Comparison of ENCODE assay signal across 8 cellular contexts in genomic region chr12:57868870-57869609, GRCh38. TPM values are rescaled to one million over a fixed set of nuclear protein-coding genes. Genes with fewer than 3 reads are reported as not detected.
DNase-seq lines count a peak whose midpoint lies in the region; ATAC-seq, FAIRE-seq and TF ChIP-seq lines count a peak whose summit lies in the region.

No MANE protein-coding gene starts in this region.

- ATAC-seq in IMR-90 (ENCODE audit: low read depth), result peak; percentile 4
- ATAC-seq in effector memory CD8-positive, alpha-beta T cell (replicated peaks), result no peak
- ATAC-seq in CD4-positive, alpha-beta T cell (ENCODE audit: poor library complexity), result no peak
- no peak for ATAC-seq in esophagus mucosa

- H3K4me2 ChIP-seq in IMR-90 (ENCODE audit: low read depth, low read length), result no peak overlapping the region; the same call in 1 of the 2 replicates
- no peak overlapping the region for H3K4me2 ChIP-seq in astrocyte (ENCODE audit: low read length)

- peak overlapping the region; percentile 49 for H3K14ac ChIP-seq in IMR-90 (replicated peaks; ENCODE audit: low read depth, low read length)

- 32% methylated on average over 9 of the region's 21 CpGs; no CpG with 5 or more reads in 1 of the 2 experiments for WGBS in IMR-90 (ENCODE audit: extremely low coverage in 2 of 2, insufficient read length in 1 of 2), 2 experiments
- WGBS in lower leg skin, 2 donors, result 38% methylated on average over 21 of the region's 21 CpGs
- 46% methylated on average over 18 of the region's 21 CpGs for WGBS in suprapubic skin

- H4K91ac ChIP-seq in IMR-90 (ENCODE audit: insufficient read depth, low read depth, low read length), result peak overlapping the region; percentile 43; the same call in 1 of the 2 replicates

- H3K27me3 Mint-ChIP-seq in astrocyte (ENCODE audit: low read depth, unreplicated experiment), result peaks cover 8% of the 10 kb centered on the region
- peaks cover 17 to 44% of the 10 kb centered on the region in 2 donors for H3K27me3 Mint-ChIP-seq in effector memory CD8-positive, alpha-beta T cell
- H3K27me3 Mint-ChIP-seq in CD4-positive, alpha-beta T cell, result peaks cover 29% of the 10 kb centered on the region
- H3K27me3 Mint-ChIP-seq in activated T-helper 2 cell treated with anti-CD3 and anti-CD28 coated beads, Interferon-gamma antibody, Interleukin-2, Interleukin-4, amounts not matched to agents 10 μg/mL and 5 μg/mL and 100 μg/mL, durations not matched to agents 14 hours and 24 hours and 36 hours (ENCODE audit: low read depth), result peaks cover 6% of the 10 kb centered on the region

- H3K18ac ChIP-seq in IMR-90 (ENCODE audit: low read depth, low read length), result peak overlapping the region; percentile 30; the same call in 1 of the 2 replicates

- H3K9me1 ChIP-seq in IMR-90 (ENCODE audit: insufficient read depth, low read length), result peaks cover 14% of the 10 kb centered on the region

- H3K4ac ChIP-seq in IMR-90 (ENCODE audit: low read depth, low read length), result peak overlapping the region; percentile 40

- H3K27ac ChIP-seq in IMR-90 (ENCODE audit: insufficient read depth, low read length) (peak overlapping the region; percentile 56), astrocyte (ENCODE audit: low read depth, low read length) (no peak overlapping the region), suprapubic skin (peak overlapping the region; percentile 49)
- no peak overlapping the region for H3K27ac ChIP-seq in CD4-positive, alpha-beta T cell (ENCODE audit: low read depth, low read length)

- intact Hi-C loops in IMR-90 (cut with micrococcal nuclease) (no loop called here), lower leg skin (cut with DNase I; ENCODE audit: low total_unique reads) (no loop called here)
- intact Hi-C loops in CD4-positive, alpha-beta T cell (cut with DNase I, micrococcal nuclease), result no loop called here
- intact Hi-C loops in activated T-helper 2 cell treated with anti-CD3 and anti-CD28 coated beads, Interferon-gamma antibody, Interleukin-2, Interleukin-4, amounts not matched to agents 10 μg/mL and 5 μg/mL and 100 μg/mL, durations not matched to agents 14 hours and 24 hours and 36 hours (cut with micrococcal nuclease), result loop anchor here (5.0 kb wide), 1 partner anchor 37 kb away; no protein-coding TSS in a partner anchor

- H3K79me1 ChIP-seq in IMR-90 (ENCODE audit: low read depth in 1 of 2, low read length in 2 of 2), result peaks cover 3 to 5% of the 10 kb centered on the region in 2 experiments; a peak in 3 of 4 replicates

- TF ChIP-seq RAD21 in IMR-90 (IDR thresholded peaks at IDR 0.05; ENCODE audit: low read length), result no peak

- CTCF ChIA-PET in IMR-90 (lab: Yijun Ruan, JAX), result no interaction called here
- CTCF ChIA-PET in CD4-positive, alpha-beta T cell (lab: Charles Lee), result no interaction called here

- H3K79me2 ChIP-seq in astrocyte (ENCODE audit: insufficient read depth, low read length), result no peaks in the 10 kb centered on the region

- H3K9ac ChIP-seq in IMR-90 (ENCODE audit: low read depth, low read length), result peak overlapping the region; percentile 1; the same call in 1 of the 2 replicates
- no peak overlapping the region for H3K9ac ChIP-seq in astrocyte (ENCODE audit: low read length)

- TF ChIP-seq EP300 in suprapubic skin (IDR thresholded peaks at IDR 0.05), result no peak

- peak overlapping the region; percentile 74 for H2AK9ac ChIP-seq in IMR-90 (replicated peaks; ENCODE audit: low read depth, low read length, poor library complexity)

- H3K36me3 Mint-ChIP-seq in astrocyte (ENCODE audit: low read depth, unreplicated experiment), result no peaks in the 10 kb centered on the region
- no peaks in the 10 kb centered on the region for H3K36me3 Mint-ChIP-seq in effector memory CD8-positive, alpha-beta T cell (ENCODE audit: insufficient read depth)
- no peaks in the 10 kb centered on the region for H3K36me3 Mint-ChIP-seq in CD4-positive, alpha-beta T cell (ENCODE audit: low read depth)
- H3K36me3 Mint-ChIP-seq in activated T-helper 2 cell treated with anti-CD3 and anti-CD28 coated beads, Interferon-gamma antibody, Interleukin-2, Interleukin-4, amounts not matched to agents 10 μg/mL and 5 μg/mL and 100 μg/mL, durations not matched to agents 14 hours and 24 hours and 36 hours (ENCODE audit: low read depth), result no peaks in the 10 kb centered on the region

- peak overlapping the region; percentile 70 for H2AK5ac ChIP-seq in IMR-90 (ENCODE audit: low read depth, low read length)

- 0 out of 2 replicates have a peak overlapping the region, but pooled peaks have one; percentile 24 for H3K56ac ChIP-seq in IMR-90 (ENCODE audit: extremely low read depth, insufficient read depth, low read length)

- H2AFZ ChIP-seq in IMR-90 (replicated peaks; ENCODE audit: low read length, poor library complexity) (peak overlapping the region; percentile 85), astrocyte (ENCODE audit: low read depth, low read length) (peak overlapping the region; percentile 64)

- H3K9me3 ChIP-seq in IMR-90 (ENCODE audit: control insufficient read depth, insufficient read depth, low read length) (no peaks in the 10 kb centered on the region), astrocyte (ENCODE audit: insufficient read depth, low read depth, low read length) (no peaks in the 10 kb centered on the region), suprapubic skin (no peaks in the 10 kb centered on the region)
- no peaks in the 10 kb centered on the region for H3K9me3 ChIP-seq in CD4-positive, alpha-beta T cell (ENCODE audit: control insufficient read depth, low read length)

- dilution Hi-C loops in IMR-90 (cut with HindIII; ENCODE audit: low sequenced_read_pairs, unreplicated experiment), result no loop called here

- peak overlapping the region; percentile 55 for H2BK120ac ChIP-seq in IMR-90 (ENCODE audit: low read depth, low read length)

- no peak overlapping the region for H2BK5ac ChIP-seq in IMR-90 (ENCODE audit: low read depth, low read length, poor library complexity, severe bottlenecking)

- H4K20me1 ChIP-seq in IMR-90 (ENCODE audit: insufficient read depth, low read length) (no peaks in the 10 kb centered on the region), astrocyte (ENCODE audit: insufficient read depth, low read length) (no peaks in the 10 kb centered on the region)

- in situ Hi-C loops in IMR-90 (cut with MboI; ENCODE audit: low sequenced_read_pairs), result no loop called here

- H2BK15ac ChIP-seq in IMR-90 (ENCODE audit: low read depth, low read length), result peak overlapping the region; percentile 65; the same call in 2 of the 3 replicates

- peak overlapping the region; percentile 38 for H3K27ac Mint-ChIP-seq in astrocyte (ENCODE audit: unreplicated experiment)
- H3K27ac Mint-ChIP-seq in effector memory CD8-positive, alpha-beta T cell, result peak overlapping the region in 1 of 2 donors; percentile 77
- no peak overlapping the region for H3K27ac Mint-ChIP-seq in CD4-positive, alpha-beta T cell
- no peak overlapping the region for H3K27ac Mint-ChIP-seq in activated T-helper 2 cell treated with anti-CD3 and anti-CD28 coated beads, Interferon-gamma antibody, Interleukin-2, Interleukin-4, amounts not matched to agents 10 μg/mL and 5 μg/mL and 100 μg/mL, durations not matched to agents 14 hours and 24 hours and 36 hours

- TF ChIP-seq CTCF in IMR-90 (conservative IDR thresholded peaks at IDR 0.05; ENCODE audit: low read depth, low read length) (no peak), astrocyte (IDR thresholded peaks at IDR 0.05; ENCODE audit: insufficient read depth, low read depth, low read length) (no peak), lower leg skin (IDR thresholded peaks at IDR 0.05) (no peak), suprapubic skin (IDR thresholded peaks at IDR 0.05) (no peak)
- no peak for TF ChIP-seq CTCF in CD4-positive, alpha-beta T cell (IDR thresholded peaks at IDR 0.05)

- H3K4me3 ChIP-seq in IMR-90 (ENCODE audit: insufficient read depth, low read depth, low read length) (no peak overlapping the region), astrocyte (ENCODE audit: insufficient read depth, low read depth, low read length) (no peak overlapping the region), lower leg skin (ENCODE audit: low read depth, poor library complexity, severe bottlenecking) (no peak overlapping the region), suprapubic skin (no peak overlapping the region)

- POLR2A ChIA-PET in IMR-90 (lab: Charles Lee; ENCODE audit: unreplicated experiment), result no interaction called here
- POLR2A ChIA-PET in CD4-positive, alpha-beta T cell (lab: Charles Lee), result no interaction called here

- H4K5ac ChIP-seq in IMR-90 (ENCODE audit: low read depth, low read length), result peak overlapping the region; percentile 65

- H2BK20ac ChIP-seq in IMR-90 (ENCODE audit: low read depth, low read length), result peak overlapping the region; percentile 24

- H3K23ac ChIP-seq in IMR-90 (ENCODE audit: low read depth, low read length), result peak overlapping the region; percentile 40; the same call in 1 of the 2 replicates

- H3K36me3 ChIP-seq in IMR-90 (ENCODE audit: control insufficient read depth, insufficient read depth, low read length) (no peaks in the 10 kb centered on the region), astrocyte (ENCODE audit: insufficient read depth, low read length) (no peaks in the 10 kb centered on the region), suprapubic skin (no peaks in the 10 kb centered on the region)

- no peaks in the 10 kb centered on the region for H3K27me3 ChIP-seq in IMR-90 (ENCODE audit: control insufficient read depth, insufficient read depth, low read length)
- H3K27me3 ChIP-seq in astrocyte (ENCODE audit: insufficient read depth, low read length), result no peaks in the 10 kb centered on the region
- no peaks in the 10 kb centered on the region for H3K27me3 ChIP-seq in suprapubic skin
- no peaks in the 10 kb centered on the region for H3K27me3 ChIP-seq in CD4-positive, alpha-beta T cell (ENCODE audit: control insufficient read depth, insufficient read depth, low read length)

- no peak for DNase-seq in IMR-90
- no peak for DNase-seq in astrocyte (ENCODE audit: low read depth)
- DNase-seq in lower leg skin (ENCODE audit: low spot score in 2 of 2), result peak; percentile 38 to 89
- peak in 1 of 2 donors; percentile 77 for DNase-seq in suprapubic skin (ENCODE audit: low spot score in 2 of 2)
- DNase-seq in effector memory CD8-positive, alpha-beta T cell, result no peak
- DNase-seq in CD4-positive, alpha-beta T cell, result no peak
- no peak for DNase-seq in activated T-helper 2 cell treated with anti-CD3 and anti-CD28 coated beads, Interferon-gamma antibody, Interleukin-2, Interleukin-4, amounts not matched to agents 10 μg/mL and 5 μg/mL and 100 μg/mL, durations not matched to agents 14 hours and 24 hours and 36 hours (ENCODE audit: low spot score)

- TF ChIP-seq POLR2A in IMR-90 (IDR thresholded peaks at IDR 0.05; ENCODE audit: low read depth, low read length), result no peak
- TF ChIP-seq POLR2A in lower leg skin (IDR thresholded peaks at IDR 0.05), result no peak
- no peak for TF ChIP-seq POLR2A in suprapubic skin (IDR thresholded peaks at IDR 0.05)

- H3K4me3 Mint-ChIP-seq in astrocyte (ENCODE audit: unreplicated experiment), result no peak overlapping the region
- no peak overlapping the region for H3K4me3 Mint-ChIP-seq in effector memory CD8-positive, alpha-beta T cell
- no peak overlapping the region for H3K4me3 Mint-ChIP-seq in CD4-positive, alpha-beta T cell
- no peak overlapping the region for H3K4me3 Mint-ChIP-seq in activated T-helper 2 cell treated with anti-CD3 and anti-CD28 coated beads, Interferon-gamma antibody, Interleukin-2, Interleukin-4, amounts not matched to agents 10 μg/mL and 5 μg/mL and 100 μg/mL, durations not matched to agents 14 hours and 24 hours and 36 hours (ENCODE audit: low read depth)

- peaks cover 6% of the 10 kb centered on the region for H3K4me1 Mint-ChIP-seq in astrocyte (ENCODE audit: low read depth, unreplicated experiment)
- peaks cover 4 to 7% of the 10 kb centered on the region in 2 donors for H3K4me1 Mint-ChIP-seq in effector memory CD8-positive, alpha-beta T cell (ENCODE audit: low read depth in 2 of 2)
- peaks cover 9% of the 10 kb centered on the region for H3K4me1 Mint-ChIP-seq in CD4-positive, alpha-beta T cell (ENCODE audit: low read depth)
- H3K4me1 Mint-ChIP-seq in activated T-helper 2 cell treated with anti-CD3 and anti-CD28 coated beads, Interferon-gamma antibody, Interleukin-2, Interleukin-4, amounts not matched to agents 10 μg/mL and 5 μg/mL and 100 μg/mL, durations not matched to agents 14 hours and 24 hours and 36 hours (ENCODE audit: low read depth), result peaks cover 8% of the 10 kb centered on the region

- H4K8ac ChIP-seq in IMR-90 (ENCODE audit: low read depth in 2 of 2, low read length in 2 of 2), result peak overlapping the region; percentile 34 to 78; a peak in 2 of 4 replicates

- FAIRE-seq in astrocyte (lab: Jason Lieb, UNC), result no peak

- peaks cover 22% of the 10 kb centered on the region for H3K4me1 ChIP-seq in IMR-90 (ENCODE audit: control insufficient read depth, insufficient read depth, low read length)
- H3K4me1 ChIP-seq in astrocyte (ENCODE audit: insufficient read depth, low read length), result peaks cover 15% of the 10 kb centered on the region
- H3K4me1 ChIP-seq in suprapubic skin, result peaks cover 30% of the 10 kb centered on the region

- no TSS peak for BruUV-seq in IMR-90 (replicated peaks; lab: Mats Ljungman, UMichigan)

- H3K9me3 Mint-ChIP-seq in astrocyte (ENCODE audit: unreplicated experiment), result no peaks in the 10 kb centered on the region
- H3K9me3 Mint-ChIP-seq in effector memory CD8-positive, alpha-beta T cell, result no peaks in the 10 kb centered on the region
- no peaks in the 10 kb centered on the region for H3K9me3 Mint-ChIP-seq in CD4-positive, alpha-beta T cell
- H3K9me3 Mint-ChIP-seq in activated T-helper 2 cell treated with anti-CD3 and anti-CD28 coated beads, Interferon-gamma antibody, Interleukin-2, Interleukin-4, amounts not matched to agents 10 μg/mL and 5 μg/mL and 100 μg/mL, durations not matched to agents 14 hours and 24 hours and 36 hours, result no peaks in the 10 kb centered on the region

RNA-seq across cellular contexts. Expression of gene CTDSP2, which starts 22.5 kb away (rescaled TPM):
- total RNA-seq in IMR-90 (2012; rRNA removed), result 79.4 and 114 TPM in 2 replicates
- polyA plus RNA-seq in IMR-90 (2012; rRNA removed), result 150 and 156 TPM in 2 replicates
- 134 and 187 TPM in 2 replicates for polyA plus RNA-seq in IMR-90 (2012; cell fraction: cytosol; rRNA removed)
- polyA plus RNA-seq in IMR-90 (2012; cell fraction: nucleus; rRNA removed; ENCODE audit: low replicate concordance), result 152 and 213 TPM in 2 replicates
- 87.1 and 91.9 TPM in 2 replicates for total RNA-seq in astrocyte
- total RNA-seq in lower leg skin, result 100 to 1,000 TPM; 129 to 174 (median 169) TPM
- 100 to 1,000 TPM; 147 to 240 (median 215) TPM for total RNA-seq in suprapubic skin
- 10 to 100 TPM; 86.2 to 86.4 TPM for total RNA-seq in CD4-positive, alpha-beta T cell
- 49.8 TPM for total RNA-seq in esophagus mucosa
- total RNA-seq in activated T-helper 2 cell treated with anti-CD3 and anti-CD28 coated beads, Interferon-gamma antibody, Interleukin-2, Interleukin-4, amounts not matched to agents 10 μg/mL and 5 μg/mL and 100 μg/mL, durations not matched to agents 14 hours and 24 hours and 36 hours, result 62.5 and 65.2 TPM in 2 replicates

RNA-seq across cellular contexts. Expression of gene AVIL, which starts 50.5 kb away (rescaled TPM):
- 1.1 and 1.3 TPM in 2 replicates for total RNA-seq in IMR-90 (2012; rRNA removed)
- 2.1 and 2.5 TPM in 2 replicates for polyA plus RNA-seq in IMR-90 (2012; rRNA removed)
- polyA plus RNA-seq in IMR-90 (2012; cell fraction: cytosol; rRNA removed), result 0.37 and 0.42 TPM in 2 replicates
- 8.3 and 25.0 TPM in 2 replicates for polyA plus RNA-seq in IMR-90 (2012; cell fraction: nucleus; rRNA removed; ENCODE audit: low replicate concordance)
- total RNA-seq in astrocyte, result 2.5 and 3.2 TPM in 2 replicates
- 1 to 10 TPM; 1.6 to 4.6 (median 2.8) TPM for total RNA-seq in lower leg skin
- total RNA-seq in suprapubic skin, result 10 to 100 TPM in 2 of 4 donors, 1 to 10 TPM in 2; 4.7 to 96.5 (median 10.0) TPM
- total RNA-seq in CD4-positive, alpha-beta T cell, result 1 to 10 TPM in 1 of 2 experiments, under 1 TPM in 1; 0.60 to 1.2 TPM
- total RNA-seq in esophagus mucosa, result 1.7 TPM
- 0.37 and 0.50 TPM in 2 replicates for total RNA-seq in activated T-helper 2 cell treated with anti-CD3 and anti-CD28 coated beads, Interferon-gamma antibody, Interleukin-2, Interleukin-4, amounts not matched to agents 10 μg/mL and 5 μg/mL and 100 μg/mL, durations not matched to agents 14 hours and 24 hours and 36 hours

Comparison
In these comparisons a context has a peak if more than half of its experiments do, and no peak if none do; other contexts are left out.
1. DNase-seq: peak in lower leg skin (2 of 2); none in IMR-90 (single experiment), astrocyte (single experiment), effector memory CD8-positive, alpha-beta T cell (0 of 3), CD4-positive, alpha-beta T cell (0 of 10) and activated T-helper 2 cell treated with anti-CD3 and anti-CD28 coated beads, Interferon-gamma antibody, Interleukin-2, Interleukin-4, amounts not matched to agents 10 μg/mL and 5 μg/mL and 100 μg/mL, durations not matched to agents 14 hours and 24 hours and 36 hours (single experiment).
2. H3K27ac ChIP-seq: peak in IMR-90 (single experiment) and suprapubic skin (single experiment); none in astrocyte (single experiment) and CD4-positive, alpha-beta T cell (single experiment).